In the genomic region with DNA sequence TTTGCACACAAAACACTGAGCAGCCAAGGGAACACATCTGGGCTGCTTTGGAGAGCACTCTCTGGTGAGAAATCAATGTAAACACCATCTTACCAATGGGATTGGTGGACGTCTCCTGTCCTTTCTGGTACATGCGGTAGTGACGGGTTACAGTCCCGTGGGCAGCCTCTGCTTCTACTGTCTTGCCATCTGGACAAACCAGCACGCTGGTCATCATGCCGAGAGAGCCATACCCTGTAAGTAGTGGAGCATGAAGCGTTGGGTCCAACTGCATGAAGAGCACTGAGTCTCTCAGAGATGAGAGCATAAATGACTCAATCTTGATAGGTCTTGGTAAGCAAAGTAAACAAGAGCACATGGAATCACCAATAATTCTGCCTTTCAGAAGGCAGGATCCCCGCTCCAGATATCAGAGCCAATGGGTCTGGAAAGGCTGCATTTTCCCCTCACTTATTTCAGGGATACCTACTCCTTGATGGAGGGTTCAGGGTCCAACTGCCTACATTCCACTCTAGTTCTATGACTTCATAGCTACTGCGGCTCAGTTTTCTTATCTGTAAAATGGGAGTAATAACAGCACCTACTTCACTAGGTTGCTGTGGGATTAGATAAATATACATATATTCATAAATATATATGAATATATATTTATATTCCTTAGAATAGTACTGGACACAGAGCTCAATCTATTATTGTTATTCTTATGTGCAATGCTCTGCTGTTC, we compare ENCODE assay signal across 29 cellular contexts. TPM values are rescaled to one million over a fixed set of nuclear protein-coding genes. Genes with fewer than 3 reads are reported as not detected.
"Had no signal": no experiment of that assay in that cellular context is flagged by ENCODE, and none has a peak within 500 bp of the region (broad histone marks: within the 10 kb centered on the region; RNA-seq: fewer than 3 reads in every experiment).

No MANE protein-coding gene starts in this region.

- H3K9me3 ChIP-seq: heart left ventricle, left lung, lower lobe of right lung, psoas muscle, spleen, testis, tibial nerve had no signal

- H3K79me2 ChIP-seq: parathyroid adenoma had no signal

- ATAC-seq: heart left ventricle; left lung; lower lobe of right lung; psoas muscle; sciatic nerve; stimulated activated naive B cell treated with anti-CD40 and anti-IgM and Interleukin-4, amounts not matched to agents 10 μg/mL and 1 μg/mL and 100 μg/mL, for 72 hours; stimulated activated naive CD8-positive, alpha-beta T cell treated with anti-CD3 and anti-CD28 coated beads, Interleukin-15, amount 100 ng/mL, for 72 hours had no signal

- H3K27me3 Mint-ChIP-seq: dendritic cell treated with granulocyte-macrophage colony-stimulating factor and Interleukin-4, amounts not matched to agents 40 ng/mL and 50 ng/mL, for 4 days; naive B cell; stimulated activated naive B cell treated with anti-CD40 and anti-IgM and Interleukin-4, amounts not matched to agents 10 μg/mL and 1 μg/mL and 100 μg/mL, for 72 hours; stimulated activated naive CD8-positive, alpha-beta T cell treated with anti-CD3 and anti-CD28 coated beads, Interleukin-15, amount 100 ng/mL, for 72 hours had no signal

- H3K27ac ChIP-seq: heart left ventricle, left lung, lower lobe of right lung, parathyroid adenoma, psoas muscle, spleen, testis, tibial nerve had no signal

- H3K27ac Mint-ChIP-seq: dendritic cell treated with granulocyte-macrophage colony-stimulating factor and Interleukin-4, amounts not matched to agents 40 ng/mL and 50 ng/mL, for 4 days; stimulated activated naive B cell treated with anti-CD40 and anti-IgM and Interleukin-4, amounts not matched to agents 10 μg/mL and 1 μg/mL and 100 μg/mL, for 72 hours; stimulated activated naive CD8-positive, alpha-beta T cell treated with anti-CD3 and anti-CD28 coated beads, Interleukin-15, amount 100 ng/mL, for 72 hours had no signal

- H3K4me1 ChIP-seq: heart left ventricle, left lung, lower lobe of right lung, parathyroid adenoma, psoas muscle, spleen, testis, tibial nerve had no signal

- DNase-seq: cerebellar nuclear complex; foreskin melanocyte; heart left ventricle; islet precursor cell; left lung; lower lobe of right lung; mesenchymal stem cell; naive B cell; psoas muscle; retina; spleen; stimulated activated CD4-positive, alpha-beta T cell treated with anti-CD3 and anti-CD28 coated beads, Interleukin-15, amount 100 ng/mL, for 24 hours; stimulated activated CD4-positive, alpha-beta T cell treated with anti-CD3 and anti-CD28 coated beads, Interleukin-1b, Interleukin-23, amount 100 ng/mL, for 48 hours; stimulated activated CD4-positive, alpha-beta T cell treated with anti-CD3 and anti-CD28 coated beads, Interleukin-4, amount 100 ng/mL, for 24 hours; stimulated activated naive B cell treated with anti-CD40 and anti-IgM and Interleukin-4, amounts not matched to agents 10 μg/mL and 1 μg/mL and 100 μg/mL, for 72 hours; stimulated activated naive CD8-positive, alpha-beta T cell treated with anti-CD3 and anti-CD28 coated beads, Interleukin-15, amount 100 ng/mL, for 72 hours; testis had no signal

- FAIRE-seq: colon had no signal

- H2AFZ ChIP-seq: parathyroid adenoma had no signal

- H3K9ac ChIP-seq: parathyroid adenoma had no signal

- H3K27me3 ChIP-seq: heart left ventricle, left lung, spleen, testis, tibial nerve had no signal

- H3K4me1 Mint-ChIP-seq: naive B cell; nephron; stimulated activated naive B cell treated with anti-CD40 and anti-IgM and Interleukin-4, amounts not matched to agents 10 μg/mL and 1 μg/mL and 100 μg/mL, for 72 hours; stimulated activated naive CD8-positive, alpha-beta T cell treated with anti-CD3 and anti-CD28 coated beads, Interleukin-15, amount 100 ng/mL, for 72 hours had no signal

- H3K4me3 Mint-ChIP-seq: dendritic cell treated with granulocyte-macrophage colony-stimulating factor and Interleukin-4, amounts not matched to agents 40 ng/mL and 50 ng/mL, for 4 days; nephron; stimulated activated naive B cell treated with anti-CD40 and anti-IgM and Interleukin-4, amounts not matched to agents 10 μg/mL and 1 μg/mL and 100 μg/mL, for 72 hours; stimulated activated naive CD8-positive, alpha-beta T cell treated with anti-CD3 and anti-CD28 coated beads, Interleukin-15, amount 100 ng/mL, for 72 hours had no signal

- H3K9me3 Mint-ChIP-seq: dendritic cell treated with granulocyte-macrophage colony-stimulating factor and Interleukin-4, amounts not matched to agents 40 ng/mL and 50 ng/mL, for 4 days; nephron had no signal

- H3K4me3 ChIP-seq: heart left ventricle, left lung, lower lobe of right lung, psoas muscle, spleen, testis, tibial nerve had no signal

RNA-seq across cellular contexts. Expression of gene C2orf80, which starts 50.1 kb away (rescaled TPM):
- total RNA-seq: glomerular endothelial cell, heart left ventricle, left lung, lower lobe of right lung, omental fat pad, psoas muscle, sciatic nerve, skeletal muscle tissue, spleen, subcutaneous adipose tissue, testis, tibial nerve, ureter had no signal
- polyA plus RNA-seq: esophagus, heart left ventricle, spleen had no signal
